1 cellular context compared by ENCODE assay signal in genomic region chr1:170634293-170634692, GRCh38.
TF ChIP-seq lines count a peak whose summit lies in the region.

No MANE protein-coding gene starts in this region.

TF ChIP-seq in endothelial cell of umbilical vein, 7 proteins besides CTCF, POLR2A, EP300 and RAD21 (continued from another document):
- TF ChIP-seq, protein P1, sequence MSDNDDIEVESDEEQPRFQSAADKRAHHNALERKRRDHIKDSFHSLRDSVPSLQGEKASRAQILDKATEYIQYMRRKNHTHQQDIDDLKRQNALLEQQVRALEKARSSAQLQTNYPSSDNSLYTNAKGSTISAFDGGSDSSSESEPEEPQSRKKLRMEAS (IDR thresholded peaks at IDR 0.05; ENCODE audit: insufficient read depth, insufficient read length): no peak
